ENCODE assay signal across 1 cellular context in the genomic region with DNA sequence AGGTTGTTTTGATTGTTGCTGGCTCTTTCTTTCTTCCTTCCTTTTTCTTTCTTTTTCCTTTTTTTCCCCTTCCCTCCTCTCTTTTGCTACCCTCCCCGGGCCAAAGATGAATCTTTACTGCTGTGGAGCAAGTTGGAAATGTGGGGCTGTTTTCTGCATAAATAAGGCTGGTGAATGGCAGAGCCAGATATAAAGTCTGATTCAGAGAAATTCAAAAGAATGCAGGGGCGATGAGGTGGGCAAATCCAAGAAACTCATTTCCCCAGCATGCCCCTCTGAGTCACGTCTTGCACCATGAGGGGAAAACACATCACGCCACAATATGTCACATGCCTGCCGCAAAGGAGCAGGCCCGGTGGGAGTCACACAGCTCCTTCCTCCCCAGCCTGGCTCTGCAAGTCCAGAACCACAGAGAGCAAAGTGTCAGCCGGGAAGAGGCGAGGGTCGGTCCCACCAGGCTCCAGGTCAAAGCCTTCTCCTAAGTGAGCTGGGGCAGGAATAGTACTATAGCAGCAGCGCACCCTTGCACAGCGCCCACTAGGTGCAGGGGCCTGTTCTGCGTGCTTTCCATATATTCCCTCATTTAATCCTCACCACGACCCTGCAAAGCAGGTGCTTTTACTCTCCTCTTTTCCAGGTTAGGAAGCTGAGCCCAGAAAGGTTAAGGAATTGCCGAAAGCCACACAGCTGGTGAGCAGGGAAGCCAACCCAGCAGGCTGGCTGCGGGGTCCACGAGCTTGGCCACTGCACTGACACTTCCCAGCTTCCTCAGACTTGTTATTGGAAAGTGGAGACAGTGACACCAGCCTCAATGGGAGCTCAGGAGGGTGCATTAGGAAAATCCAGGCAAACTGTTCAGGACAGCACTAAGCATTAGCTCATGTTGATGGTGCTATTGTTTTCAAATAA.
TF ChIP-seq lines count a peak whose summit lies in the region.

No MANE protein-coding gene starts in this region.

TF ChIP-seq in HepG2, 621 proteins besides CTCF, POLR2A, EP300 and RAD21 (continued from another document and continues in another):
- TF ChIP-seq, protein P1, sequence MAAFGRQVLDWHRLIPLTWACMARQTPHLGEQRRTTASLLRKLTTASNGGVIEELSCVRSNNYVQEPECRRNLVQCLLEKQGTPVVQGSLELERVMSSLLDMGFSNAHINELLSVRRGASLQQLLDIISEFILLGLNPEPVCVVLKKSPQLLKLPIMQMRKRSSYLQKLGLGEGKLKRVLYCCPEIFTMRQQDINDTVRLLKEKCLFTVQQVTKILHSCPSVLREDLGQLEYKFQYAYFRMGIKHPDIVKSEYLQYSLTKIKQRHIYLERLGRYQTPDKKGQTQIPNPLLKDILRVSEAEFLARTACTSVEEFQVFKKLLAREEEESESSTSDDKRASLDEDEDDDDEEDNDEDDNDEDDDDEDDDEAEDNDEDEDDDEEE (CRISPR knock-in tag; IDR thresholded peaks at IDR 0.05): 0 out of 2 replicates have a peak, but pooled peaks have one; percentile 74
- TF ChIP-seq, protein P2, sequence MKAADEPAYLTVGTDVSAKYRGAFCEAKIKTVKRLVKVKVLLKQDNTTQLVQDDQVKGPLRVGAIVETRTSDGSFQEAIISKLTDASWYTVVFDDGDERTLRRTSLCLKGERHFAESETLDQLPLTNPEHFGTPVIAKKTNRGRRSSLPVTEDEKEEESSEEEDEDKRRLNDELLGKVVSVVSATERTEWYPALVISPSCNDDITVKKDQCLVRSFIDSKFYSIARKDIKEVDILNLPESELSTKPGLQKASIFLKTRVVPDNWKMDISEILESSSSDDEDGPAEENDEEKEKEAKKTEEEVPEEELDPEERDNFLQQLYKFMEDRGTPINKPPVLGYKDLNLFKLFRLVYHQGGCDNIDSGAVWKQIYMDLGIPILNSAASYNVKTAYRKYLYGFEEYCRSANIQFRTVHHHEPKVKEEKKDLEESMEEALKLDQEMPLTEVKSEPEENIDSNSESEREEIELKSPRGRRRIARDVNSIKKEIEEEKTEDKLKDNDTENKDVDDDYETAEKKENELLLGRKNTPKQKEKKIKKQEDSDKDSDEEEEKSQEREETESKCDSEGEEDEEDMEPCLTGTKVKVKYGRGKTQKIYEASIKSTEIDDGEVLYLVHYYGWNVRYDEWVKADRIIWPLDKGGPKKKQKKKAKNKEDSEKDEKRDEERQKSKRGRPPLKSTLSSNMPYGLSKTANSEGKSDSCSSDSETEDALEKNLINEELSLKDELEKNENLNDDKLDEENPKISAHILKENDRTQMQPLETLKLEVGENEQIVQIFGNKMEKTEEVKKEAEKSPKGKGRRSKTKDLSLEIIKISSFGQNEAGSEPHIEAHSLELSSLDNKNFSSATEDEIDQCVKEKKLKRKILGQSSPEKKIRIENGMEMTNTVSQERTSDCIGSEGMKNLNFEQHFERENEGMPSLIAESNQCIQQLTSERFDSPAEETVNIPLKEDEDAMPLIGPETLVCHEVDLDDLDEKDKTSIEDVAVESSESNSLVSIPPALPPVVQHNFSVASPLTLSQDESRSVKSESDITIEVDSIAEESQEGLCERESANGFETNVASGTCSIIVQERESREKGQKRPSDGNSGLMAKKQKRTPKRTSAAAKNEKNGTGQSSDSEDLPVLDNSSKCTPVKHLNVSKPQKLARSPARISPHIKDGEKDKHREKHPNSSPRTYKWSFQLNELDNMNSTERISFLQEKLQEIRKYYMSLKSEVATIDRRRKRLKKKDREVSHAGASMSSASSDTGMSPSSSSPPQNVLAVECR (CRISPR knock-in tag; IDR thresholded peaks at IDR 0.05; ENCODE audit: borderline replicate concordance): peak; percentile 53; the same call in 1 of the 2 replicates
- no peak for TF ChIP-seq ZFP1 (CRISPR knock-in tag; IDR thresholded peaks at IDR 0.05)
- TF ChIP-seq, protein P3, sequence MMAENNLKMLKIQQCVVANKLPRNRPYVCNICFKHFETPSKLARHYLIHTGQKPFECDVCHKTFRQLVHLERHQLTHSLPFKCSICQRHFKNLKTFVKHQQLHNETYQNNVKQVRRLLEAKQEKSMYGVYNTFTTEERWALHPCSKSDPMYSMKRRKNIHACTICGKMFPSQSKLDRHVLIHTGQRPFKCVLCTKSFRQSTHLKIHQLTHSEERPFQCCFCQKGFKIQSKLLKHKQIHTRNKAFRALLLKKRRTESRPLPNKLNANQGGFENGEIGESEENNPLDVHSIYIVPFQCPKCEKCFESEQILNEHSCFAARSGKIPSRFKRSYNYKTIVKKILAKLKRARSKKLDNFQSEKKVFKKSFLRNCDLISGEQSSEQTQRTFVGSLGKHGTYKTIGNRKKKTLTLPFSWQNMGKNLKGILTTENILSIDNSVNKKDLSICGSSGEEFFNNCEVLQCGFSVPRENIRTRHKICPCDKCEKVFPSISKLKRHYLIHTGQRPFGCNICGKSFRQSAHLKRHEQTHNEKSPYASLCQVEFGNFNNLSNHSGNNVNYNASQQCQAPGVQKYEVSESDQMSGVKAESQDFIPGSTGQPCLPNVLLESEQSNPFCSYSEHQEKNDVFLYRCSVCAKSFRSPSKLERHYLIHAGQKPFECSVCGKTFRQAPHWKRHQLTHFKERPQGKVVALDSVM (CRISPR knock-in tag; IDR thresholded peaks at IDR 0.05): no peak
- TF ChIP-seq ZBTB21 (CRISPR knock-in tag; IDR thresholded peaks at IDR 0.05): no peak
- TF ChIP-seq JUN (CRISPR knock-in tag; IDR thresholded peaks at IDR 0.05): no peak
- TF ChIP-seq RAD51 (IDR thresholded peaks at IDR 0.05; ENCODE audit: borderline replicate concordance): no peak
- peak; percentile 30; the same call in 1 of the 2 replicates for TF ChIP-seq ESRRA (CRISPR knock-in tag; IDR thresholded peaks at IDR 0.05; ENCODE audit: low read depth)
- 0 out of 2 replicates have a peak, but pooled peaks have one; percentile 72 for TF ChIP-seq SSRP1 (CRISPR knock-in tag; IDR thresholded peaks at IDR 0.05)
- 0 out of 2 replicates have a peak, but pooled peaks have one; percentile 14 for TF ChIP-seq RARA (CRISPR knock-in tag; IDR thresholded peaks at IDR 0.05)
- TF ChIP-seq, protein P4, sequence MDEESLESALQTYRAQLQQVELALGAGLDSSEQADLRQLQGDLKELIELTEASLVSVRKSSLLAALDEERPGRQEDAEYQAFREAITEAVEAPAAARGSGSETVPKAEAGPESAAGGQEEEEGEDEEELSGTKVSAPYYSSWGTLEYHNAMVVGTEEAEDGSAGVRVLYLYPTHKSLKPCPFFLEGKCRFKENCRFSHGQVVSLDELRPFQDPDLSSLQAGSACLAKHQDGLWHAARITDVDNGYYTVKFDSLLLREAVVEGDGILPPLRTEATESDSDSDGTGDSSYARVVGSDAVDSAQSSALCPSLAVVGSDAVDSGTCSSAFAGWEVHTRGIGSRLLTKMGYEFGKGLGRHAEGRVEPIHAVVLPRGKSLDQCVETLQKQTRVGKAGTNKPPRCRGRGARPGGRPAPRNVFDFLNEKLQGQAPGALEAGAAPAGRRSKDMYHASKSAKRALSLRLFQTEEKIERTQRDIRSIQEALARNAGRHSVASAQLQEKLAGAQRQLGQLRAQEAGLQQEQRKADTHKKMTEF (CRISPR knock-in tag; IDR thresholded peaks at IDR 0.05): peak; percentile 41; the same call in 1 of the 2 replicates
- 0 out of 2 replicates have a peak, but pooled peaks have one; percentile 39 for TF ChIP-seq JUND (CRISPR knock-in tag; IDR thresholded peaks at IDR 0.05)
- TF ChIP-seq ZNF839 (CRISPR knock-in tag; IDR thresholded peaks at IDR 0.05; ENCODE audit: borderline replicate concordance): no peak
- TF ChIP-seq, protein P5, sequence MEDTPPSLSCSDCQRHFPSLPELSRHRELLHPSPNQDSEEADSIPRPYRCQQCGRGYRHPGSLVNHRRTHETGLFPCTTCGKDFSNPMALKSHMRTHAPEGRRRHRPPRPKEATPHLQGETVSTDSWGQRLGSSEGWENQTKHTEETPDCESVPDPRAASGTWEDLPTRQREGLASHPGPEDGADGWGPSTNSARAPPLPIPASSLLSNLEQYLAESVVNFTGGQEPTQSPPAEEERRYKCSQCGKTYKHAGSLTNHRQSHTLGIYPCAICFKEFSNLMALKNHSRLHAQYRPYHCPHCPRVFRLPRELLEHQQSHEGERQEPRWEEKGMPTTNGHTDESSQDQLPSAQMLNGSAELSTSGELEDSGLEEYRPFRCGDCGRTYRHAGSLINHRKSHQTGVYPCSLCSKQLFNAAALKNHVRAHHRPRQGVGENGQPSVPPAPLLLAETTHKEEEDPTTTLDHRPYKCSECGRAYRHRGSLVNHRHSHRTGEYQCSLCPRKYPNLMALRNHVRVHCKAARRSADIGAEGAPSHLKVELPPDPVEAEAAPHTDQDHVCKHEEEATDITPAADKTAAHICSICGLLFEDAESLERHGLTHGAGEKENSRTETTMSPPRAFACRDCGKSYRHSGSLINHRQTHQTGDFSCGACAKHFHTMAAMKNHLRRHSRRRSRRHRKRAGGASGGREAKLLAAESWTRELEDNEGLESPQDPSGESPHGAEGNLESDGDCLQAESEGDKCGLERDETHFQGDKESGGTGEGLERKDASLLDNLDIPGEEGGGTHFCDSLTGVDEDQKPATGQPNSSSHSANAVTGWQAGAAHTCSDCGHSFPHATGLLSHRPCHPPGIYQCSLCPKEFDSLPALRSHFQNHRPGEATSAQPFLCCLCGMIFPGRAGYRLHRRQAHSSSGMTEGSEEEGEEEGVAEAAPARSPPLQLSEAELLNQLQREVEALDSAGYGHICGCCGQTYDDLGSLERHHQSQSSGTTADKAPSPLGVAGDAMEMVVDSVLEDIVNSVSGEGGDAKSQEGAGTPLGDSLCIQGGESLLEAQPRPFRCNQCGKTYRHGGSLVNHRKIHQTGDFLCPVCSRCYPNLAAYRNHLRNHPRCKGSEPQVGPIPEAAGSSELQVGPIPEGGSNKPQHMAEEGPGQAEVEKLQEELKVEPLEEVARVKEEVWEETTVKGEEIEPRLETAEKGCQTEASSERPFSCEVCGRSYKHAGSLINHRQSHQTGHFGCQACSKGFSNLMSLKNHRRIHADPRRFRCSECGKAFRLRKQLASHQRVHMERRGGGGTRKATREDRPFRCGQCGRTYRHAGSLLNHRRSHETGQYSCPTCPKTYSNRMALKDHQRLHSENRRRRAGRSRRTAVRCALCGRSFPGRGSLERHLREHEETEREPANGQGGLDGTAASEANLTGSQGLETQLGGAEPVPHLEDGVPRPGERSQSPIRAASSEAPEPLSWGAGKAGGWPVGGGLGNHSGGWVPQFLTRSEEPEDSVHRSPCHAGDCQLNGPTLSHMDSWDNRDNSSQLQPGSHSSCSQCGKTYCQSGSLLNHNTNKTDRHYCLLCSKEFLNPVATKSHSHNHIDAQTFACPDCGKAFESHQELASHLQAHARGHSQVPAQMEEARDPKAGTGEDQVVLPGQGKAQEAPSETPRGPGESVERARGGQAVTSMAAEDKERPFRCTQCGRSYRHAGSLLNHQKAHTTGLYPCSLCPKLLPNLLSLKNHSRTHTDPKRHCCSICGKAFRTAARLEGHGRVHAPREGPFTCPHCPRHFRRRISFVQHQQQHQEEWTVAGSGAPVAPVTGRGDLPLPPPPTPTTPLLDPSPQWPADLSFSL (CRISPR knock-in tag; IDR thresholded peaks at IDR 0.05): no peak
- TF ChIP-seq FOSL2 (CRISPR knock-in tag; IDR thresholded peaks at IDR 0.05): peak; percentile 59; the same call in 1 of the 2 replicates
- TF ChIP-seq ELF3 (CRISPR knock-in tag; IDR thresholded peaks at IDR 0.05): no peak
- peak; percentile 31; the same call in 1 of the 2 replicates for TF ChIP-seq GATAD1 (CRISPR knock-in tag; IDR thresholded peaks at IDR 0.05)
- TF ChIP-seq, protein P6, sequence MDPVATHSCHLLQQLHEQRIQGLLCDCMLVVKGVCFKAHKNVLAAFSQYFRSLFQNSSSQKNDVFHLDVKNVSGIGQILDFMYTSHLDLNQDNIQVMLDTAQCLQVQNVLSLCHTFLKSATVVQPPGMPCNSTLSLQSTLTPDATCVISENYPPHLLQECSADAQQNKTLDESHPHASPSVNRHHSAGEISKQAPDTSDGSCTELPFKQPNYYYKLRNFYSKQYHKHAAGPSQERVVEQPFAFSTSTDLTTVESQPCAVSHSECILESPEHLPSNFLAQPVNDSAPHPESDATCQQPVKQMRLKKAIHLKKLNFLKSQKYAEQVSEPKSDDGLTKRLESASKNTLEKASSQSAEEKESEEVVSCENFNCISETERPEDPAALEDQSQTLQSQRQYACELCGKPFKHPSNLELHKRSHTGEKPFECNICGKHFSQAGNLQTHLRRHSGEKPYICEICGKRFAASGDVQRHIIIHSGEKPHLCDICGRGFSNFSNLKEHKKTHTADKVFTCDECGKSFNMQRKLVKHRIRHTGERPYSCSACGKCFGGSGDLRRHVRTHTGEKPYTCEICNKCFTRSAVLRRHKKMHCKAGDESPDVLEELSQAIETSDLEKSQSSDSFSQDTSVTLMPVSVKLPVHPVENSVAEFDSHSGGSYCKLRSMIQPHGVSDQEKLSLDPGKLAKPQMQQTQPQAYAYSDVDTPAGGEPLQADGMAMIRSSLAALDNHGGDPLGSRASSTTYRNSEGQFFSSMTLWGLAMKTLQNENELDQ (CRISPR knock-in tag; IDR thresholded peaks at IDR 0.05; ENCODE audit: borderline replicate concordance): no peak
- TF ChIP-seq HDAC2 (CRISPR knock-in tag; IDR thresholded peaks at IDR 0.05): peak; percentile 51; the same call in 1 of the 2 replicates
- 0 out of 2 replicates have a peak, but pooled peaks have one; percentile 32 for TF ChIP-seq ZNF230 (CRISPR knock-in tag; IDR thresholded peaks at IDR 0.05)
- TF ChIP-seq ZFP36 (IDR thresholded peaks at IDR 0.05; ENCODE audit: borderline replicate concordance, low read depth, low read length, partially characterized antibody): peak; percentile 4
- TF ChIP-seq HNRNPUL1 (IDR thresholded peaks at IDR 0.05; ENCODE audit: low read depth, low read length): no peak
- TF ChIP-seq, protein P7, sequence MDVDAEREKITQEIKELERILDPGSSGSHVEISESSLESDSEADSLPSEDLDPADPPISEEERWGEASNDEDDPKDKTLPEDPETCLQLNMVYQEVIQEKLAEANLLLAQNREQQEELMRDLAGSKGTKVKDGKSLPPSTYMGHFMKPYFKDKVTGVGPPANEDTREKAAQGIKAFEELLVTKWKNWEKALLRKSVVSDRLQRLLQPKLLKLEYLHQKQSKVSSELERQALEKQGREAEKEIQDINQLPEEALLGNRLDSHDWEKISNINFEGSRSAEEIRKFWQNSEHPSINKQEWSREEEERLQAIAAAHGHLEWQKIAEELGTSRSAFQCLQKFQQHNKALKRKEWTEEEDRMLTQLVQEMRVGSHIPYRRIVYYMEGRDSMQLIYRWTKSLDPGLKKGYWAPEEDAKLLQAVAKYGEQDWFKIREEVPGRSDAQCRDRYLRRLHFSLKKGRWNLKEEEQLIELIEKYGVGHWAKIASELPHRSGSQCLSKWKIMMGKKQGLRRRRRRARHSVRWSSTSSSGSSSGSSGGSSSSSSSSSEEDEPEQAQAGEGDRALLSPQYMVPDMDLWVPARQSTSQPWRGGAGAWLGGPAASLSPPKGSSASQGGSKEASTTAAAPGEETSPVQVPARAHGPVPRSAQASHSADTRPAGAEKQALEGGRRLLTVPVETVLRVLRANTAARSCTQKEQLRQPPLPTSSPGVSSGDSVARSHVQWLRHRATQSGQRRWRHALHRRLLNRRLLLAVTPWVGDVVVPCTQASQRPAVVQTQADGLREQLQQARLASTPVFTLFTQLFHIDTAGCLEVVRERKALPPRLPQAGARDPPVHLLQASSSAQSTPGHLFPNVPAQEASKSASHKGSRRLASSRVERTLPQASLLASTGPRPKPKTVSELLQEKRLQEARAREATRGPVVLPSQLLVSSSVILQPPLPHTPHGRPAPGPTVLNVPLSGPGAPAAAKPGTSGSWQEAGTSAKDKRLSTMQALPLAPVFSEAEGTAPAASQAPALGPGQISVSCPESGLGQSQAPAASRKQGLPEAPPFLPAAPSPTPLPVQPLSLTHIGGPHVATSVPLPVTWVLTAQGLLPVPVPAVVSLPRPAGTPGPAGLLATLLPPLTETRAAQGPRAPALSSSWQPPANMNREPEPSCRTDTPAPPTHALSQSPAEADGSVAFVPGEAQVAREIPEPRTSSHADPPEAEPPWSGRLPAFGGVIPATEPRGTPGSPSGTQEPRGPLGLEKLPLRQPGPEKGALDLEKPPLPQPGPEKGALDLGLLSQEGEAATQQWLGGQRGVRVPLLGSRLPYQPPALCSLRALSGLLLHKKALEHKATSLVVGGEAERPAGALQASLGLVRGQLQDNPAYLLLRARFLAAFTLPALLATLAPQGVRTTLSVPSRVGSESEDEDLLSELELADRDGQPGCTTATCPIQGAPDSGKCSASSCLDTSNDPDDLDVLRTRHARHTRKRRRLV (CRISPR knock-in tag; IDR thresholded peaks at IDR 0.05): peak; percentile 49; the same call in 1 of the 2 replicates
- peak; percentile 31; the same call in 1 of the 2 replicates for TF ChIP-seq ZNF124 (CRISPR knock-in tag; IDR thresholded peaks at IDR 0.05)
